In the genomic region with DNA sequence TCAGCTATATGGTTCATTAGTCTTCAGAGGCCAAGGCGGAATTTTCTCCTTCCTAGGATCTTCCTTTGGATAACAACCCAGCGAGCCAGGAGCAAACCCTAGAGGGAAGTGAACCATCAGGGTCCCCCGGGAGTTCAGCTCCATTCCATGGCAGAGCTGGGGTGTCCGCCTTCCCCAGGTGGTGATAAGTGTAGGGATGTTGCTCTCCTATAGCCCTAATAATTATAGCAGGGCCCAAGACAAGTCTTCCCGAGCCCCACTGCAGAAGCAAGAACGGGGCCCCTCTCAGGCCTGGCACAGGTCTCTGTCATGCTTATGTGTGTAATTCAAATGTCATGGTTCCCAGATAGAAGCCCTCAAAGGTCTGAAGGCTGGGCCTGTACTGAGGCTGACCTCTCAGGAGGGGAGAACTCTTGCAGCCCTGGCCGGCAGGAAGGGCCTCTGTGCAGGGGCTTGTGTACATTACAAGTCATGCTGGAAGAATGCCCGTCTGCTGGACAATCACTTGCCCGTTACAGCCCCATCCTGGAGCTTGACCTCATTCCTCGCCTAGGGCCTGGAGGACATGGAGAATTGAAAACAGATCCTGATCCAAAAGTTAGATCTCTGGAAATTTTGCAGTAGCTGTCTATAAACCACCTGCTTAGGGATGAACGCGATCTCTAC, we compare ENCODE assay signal across 18 cellular contexts. TPM values are rescaled to one million over a fixed set of nuclear protein-coding genes. Genes with fewer than 3 reads are reported as not detected.
DNase-seq lines count a peak whose midpoint lies in the region; ATAC-seq lines count a peak whose summit lies in the region.
"Had no signal": no experiment of that assay in that cellular context is flagged by ENCODE, and none has a peak within 500 bp of the region (broad histone marks: within the 10 kb centered on the region; RNA-seq: fewer than 3 reads in every experiment).

No MANE protein-coding gene starts in this region.

- H3K36me3 Mint-ChIP-seq in stimulated activated memory B cell treated with anti-CD40 and anti-IgM and Interleukin-4, amounts not matched to agents 10 μg/mL and 1 μg/mL and 100 μg/mL, for 72 hours = no peaks in the 10 kb centered on the region
- H3K36me3 Mint-ChIP-seq: natural killer cell treated with Interleukin-12 subunit alpha and Interleukin-12 subunit beta and Interleukin-15 and Interleukin-18, amount 100 ng/mL, for 72 hours; T-cell had no signal

- H3K9me3 ChIP-seq in MG63 (no peaks in the 10 kb centered on the region), mesodermal cell (ENCODE audit: control insufficient read depth, low read length) (no peaks in the 10 kb centered on the region)
- H3K9me3 ChIP-seq: A549, ascending aorta, tibial artery had no signal

- DNase-seq in AG08395 (ENCODE audit: low spot score) (peak; percentile 15), MG63 (peak; percentile 40), cerebellar cortex (ENCODE audit: low spot score) (peak; percentile 22), cortex of kidney (lab: John Stamatoyannopoulos, UW) (no peak)
- DNase-seq: activated CD4-positive, alpha-beta T cell treated with anti-CD3 and anti-CD28 coated beads for 4 hours; activated T-cell treated with anti-CD3 and anti-CD28 coated beads, Interleukin-2, amount 50 U/mL, for 72 hours; DMS53; stimulated activated CD4-positive, alpha-beta T cell treated with anti-CD3 and anti-CD28 coated beads, Interleukin-12 subunit alpha, Interleukin-12 subunit beta, amount 100 ng/mL, for 4 hours; T-cell; tibial artery had no signal

- H3K4me1 ChIP-seq in mesodermal cell (ENCODE audit: control insufficient read depth, insufficient read depth, low read length, poor library complexity, severe bottlenecking) = peaks cover 19% of the 10 kb centered on the region
- H3K4me1 ChIP-seq: A549, ascending aorta, tibial artery had no signal

- no peaks in the 10 kb centered on the region for H3K36me3 ChIP-seq in MG63
- H3K36me3 ChIP-seq in mesodermal cell (ENCODE audit: control insufficient read depth, insufficient read depth, low read length) = no peaks in the 10 kb centered on the region
- H3K36me3 ChIP-seq: ascending aorta, tibial artery had no signal

- peaks cover 23% of the 10 kb centered on the region for H3K4me1 Mint-ChIP-seq in stimulated activated memory B cell treated with anti-CD40 and anti-IgM and Interleukin-4, amounts not matched to agents 10 μg/mL and 1 μg/mL and 100 μg/mL, for 72 hours

- no peak for ATAC-seq in stimulated activated memory B cell treated with anti-CD40 and anti-IgM and Interleukin-4, amounts not matched to agents 10 μg/mL and 1 μg/mL and 100 μg/mL, for 72 hours
- ATAC-seq in HG03565 (IDR thresholded peaks at IDR 0.05; ENCODE audit: unreplicated experiment) (no peak), HG02852 (IDR thresholded peaks at IDR 0.05; ENCODE audit: unreplicated experiment) (no peak)
- ATAC-seq: activated T-cell treated with anti-CD3 and anti-CD28 coated beads, Interleukin-2, amount 50 U/mL, for 72 hours; T-cell had no signal

- no peak overlapping the region for H3K27ac Mint-ChIP-seq in stimulated activated memory B cell treated with anti-CD40 and anti-IgM and Interleukin-4, amounts not matched to agents 10 μg/mL and 1 μg/mL and 100 μg/mL, for 72 hours
- H3K27ac Mint-ChIP-seq: activated T-cell treated with anti-CD3 and anti-CD28 coated beads, Interleukin-2, amount 50 U/mL, for 72 hours; natural killer cell treated with Interleukin-12 subunit alpha and Interleukin-12 subunit beta and Interleukin-15 and Interleukin-18, amount 100 ng/mL, for 72 hours; T-cell had no signal

- H3K4me3 Mint-ChIP-seq in stimulated activated memory B cell treated with anti-CD40 and anti-IgM and Interleukin-4, amounts not matched to agents 10 μg/mL and 1 μg/mL and 100 μg/mL, for 72 hours = no peak overlapping the region
- H3K4me3 Mint-ChIP-seq: activated T-cell treated with anti-CD3 and anti-CD28 coated beads, Interleukin-2, amount 50 U/mL, for 72 hours; natural killer cell treated with Interleukin-12 subunit alpha and Interleukin-12 subunit beta and Interleukin-15 and Interleukin-18, amount 100 ng/mL, for 72 hours; T-cell had no signal

- H3K4me3 ChIP-seq in MG63 = no peak overlapping the region
- H3K4me3 ChIP-seq in mesodermal cell (ENCODE audit: extremely low read depth, insufficient read depth, low read length, poor library complexity, severe bottlenecking) = no peak overlapping the region
- H3K4me3 ChIP-seq: A549, ascending aorta, tibial artery had no signal

- H3K9me3 Mint-ChIP-seq in stimulated activated memory B cell treated with anti-CD40 and anti-IgM and Interleukin-4, amounts not matched to agents 10 μg/mL and 1 μg/mL and 100 μg/mL, for 72 hours = no peaks in the 10 kb centered on the region
- H3K9me3 Mint-ChIP-seq: activated T-cell treated with anti-CD3 and anti-CD28 coated beads, Interleukin-2, amount 50 U/mL, for 72 hours; natural killer cell treated with Interleukin-12 subunit alpha and Interleukin-12 subunit beta and Interleukin-15 and Interleukin-18, amount 100 ng/mL, for 72 hours; T-cell had no signal

- H3K27me3 Mint-ChIP-seq in stimulated activated memory B cell treated with anti-CD40 and anti-IgM and Interleukin-4, amounts not matched to agents 10 μg/mL and 1 μg/mL and 100 μg/mL, for 72 hours = peaks cover 76% of the 10 kb centered on the region

- peak overlapping the region; percentile 76 for H3K27ac ChIP-seq in mesodermal cell (ENCODE audit: low read depth, low read length, severe bottlenecking)
- H3K27ac ChIP-seq: A549, ascending aorta, tibial artery had no signal

- 78 to 81% methylated on average over 7 to 9 of the region's 12 CpGs for WGBS in mesodermal cell (ENCODE audit: insufficient coverage in 2 of 2), 2 experiments

- no peaks in the 10 kb centered on the region for H3K27me3 ChIP-seq in MG63
- H3K27me3 ChIP-seq: ascending aorta had no signal

RNA-seq across cellular contexts. Expression of a gene that starts 17.3 kb away (rescaled TPM):
- total RNA-seq in MG63 (2014; rRNA removed; shearing (Covaris generic); ENCODE audit: low replicate concordance) = not detected in 2 replicates
- not detected for polyA plus RNA-seq in mesodermal cell (2013, experiment 1 of 2)
- not detected for polyA plus RNA-seq in mesodermal cell (2013, experiment 2 of 2)
- total RNA-seq: ascending aorta; liver; natural killer cell treated with Interleukin-12 subunit alpha and Interleukin-12 subunit beta and Interleukin-15 and Interleukin-18, amount 100 ng/mL, for 72 hours; T-cell had no signal
- polyA plus RNA-seq: A549, liver had no signal
